In the genomic region with DNA sequence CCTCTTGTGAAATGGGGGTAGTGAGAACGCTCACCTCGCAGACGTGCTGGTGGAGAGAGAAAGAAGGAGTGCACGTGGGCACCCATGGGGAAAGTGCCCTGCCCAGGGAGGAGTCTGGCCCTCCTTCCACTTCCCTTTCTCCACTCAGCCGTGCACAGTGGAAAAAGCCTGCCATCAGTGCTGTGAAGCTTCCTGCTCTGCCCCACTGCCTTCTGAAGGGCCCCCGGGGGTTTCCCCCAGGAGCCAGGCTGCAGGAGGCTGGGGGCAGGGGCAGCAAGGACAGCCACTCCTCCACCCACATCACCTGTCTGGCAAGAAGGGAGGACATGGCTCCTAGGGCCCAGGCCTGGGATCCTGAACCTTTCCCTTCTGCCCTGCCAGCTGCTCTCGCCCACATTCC, we compare ENCODE assay signal across 8 cellular contexts. TPM values are rescaled to one million over a fixed set of nuclear protein-coding genes. Genes with fewer than 3 reads are reported as not detected.
A peak's percentile ranks its signal among the peaks of the same experiment; 100 is the strongest.
DNase-seq lines count a peak whose midpoint lies in the region; ATAC-seq and TF ChIP-seq lines count a peak whose summit lies in the region.

No MANE protein-coding gene starts in this region.

- no peak overlapping the region for H2AK5ac ChIP-seq in mesenchymal stem cell (ENCODE audit: low read length, severe bottlenecking)

- CTCF ChIA-PET in activated naive CD4-positive, alpha-beta T cell treated with anti-CD3 and anti-CD28 coated beads for 36 hours (lab: Charles Lee) = interaction anchor here (1.3 to 1.9 kb wide), 2 partner anchors 159 to 161 kb away, joined by 4 to 6 read pairs; no protein-coding TSS in a partner anchor

- no peak overlapping the region for H3K4me3 Mint-ChIP-seq in activated naive CD4-positive, alpha-beta T cell treated with anti-CD3 and anti-CD28 coated beads for 36 hours
- H3K4me3 Mint-ChIP-seq in activated T-helper 1 cell treated with anti-CD3 and anti-CD28 coated beads, Interleukin-12 subunit alpha, Interleukin-12 subunit beta, Interleukin-2, Interleukin-4 antibody, amounts not matched to agents 30 ng/mL and 10 ng/mL and 1 ng/mL, durations not matched to agents 14 hours and 24 hours and 36 hours = no peak overlapping the region
- peak overlapping the region; percentile 28 for H3K4me3 Mint-ChIP-seq in stimulated activated effector memory CD8-positive, alpha-beta T cell treated with anti-CD3 and anti-CD28 coated beads, Interleukin-12 subunit alpha, Interleukin-12 subunit beta, amount 100 ng/mL, for 72 hours

- no peaks in the 10 kb centered on the region for H3F3A ChIP-seq in Loucy (ENCODE audit: low read depth)

- no peak overlapping the region for H3K27ac ChIP-seq in mesenchymal stem cell (ENCODE audit: low read length, poor library complexity, severe bottlenecking)

- no peaks in the 10 kb centered on the region for H3K36me3 Mint-ChIP-seq in activated naive CD4-positive, alpha-beta T cell treated with anti-CD3 and anti-CD28 coated beads for 36 hours (ENCODE audit: low read depth)
- no peaks in the 10 kb centered on the region for H3K36me3 Mint-ChIP-seq in activated T-helper 1 cell treated with anti-CD3 and anti-CD28 coated beads, Interleukin-12 subunit alpha, Interleukin-12 subunit beta, Interleukin-2, Interleukin-4 antibody, amounts not matched to agents 30 ng/mL and 10 ng/mL and 1 ng/mL, durations not matched to agents 14 hours and 24 hours and 36 hours (ENCODE audit: low read depth)
- peaks cover 12% of the 10 kb centered on the region for H3K36me3 Mint-ChIP-seq in stimulated activated effector memory CD8-positive, alpha-beta T cell treated with anti-CD3 and anti-CD28 coated beads, Interleukin-12 subunit alpha, Interleukin-12 subunit beta, amount 100 ng/mL, for 72 hours

- H3K4me1 Mint-ChIP-seq in activated naive CD4-positive, alpha-beta T cell treated with anti-CD3 and anti-CD28 coated beads for 36 hours (ENCODE audit: low read depth) = peaks cover 11% of the 10 kb centered on the region
- H3K4me1 Mint-ChIP-seq in activated T-helper 1 cell treated with anti-CD3 and anti-CD28 coated beads, Interleukin-12 subunit alpha, Interleukin-12 subunit beta, Interleukin-2, Interleukin-4 antibody, amounts not matched to agents 30 ng/mL and 10 ng/mL and 1 ng/mL, durations not matched to agents 14 hours and 24 hours and 36 hours (ENCODE audit: low read depth) = peaks cover 21% of the 10 kb centered on the region
- peaks cover 74% of the 10 kb centered on the region for H3K4me1 Mint-ChIP-seq in stimulated activated effector memory CD8-positive, alpha-beta T cell treated with anti-CD3 and anti-CD28 coated beads, Interleukin-12 subunit alpha, Interleukin-12 subunit beta, amount 100 ng/mL, for 72 hours

- H4K91ac ChIP-seq in mesenchymal stem cell (ENCODE audit: low read length) = no peak overlapping the region

- no peak overlapping the region for H2BK12ac ChIP-seq in mesenchymal stem cell (ENCODE audit: low read length in 2 of 2)

- H3K9me3 ChIP-seq in Loucy (ENCODE audit: insufficient read depth, low read depth, low read length) = no peaks in the 10 kb centered on the region
- no peaks in the 10 kb centered on the region for H3K9me3 ChIP-seq in mesenchymal stem cell (ENCODE audit: control insufficient read depth, low read length)

- no peaks in the 10 kb centered on the region for H3K9me3 Mint-ChIP-seq in activated naive CD4-positive, alpha-beta T cell treated with anti-CD3 and anti-CD28 coated beads for 36 hours
- H3K9me3 Mint-ChIP-seq in activated T-helper 1 cell treated with anti-CD3 and anti-CD28 coated beads, Interleukin-12 subunit alpha, Interleukin-12 subunit beta, Interleukin-2, Interleukin-4 antibody, amounts not matched to agents 30 ng/mL and 10 ng/mL and 1 ng/mL, durations not matched to agents 14 hours and 24 hours and 36 hours = no peaks in the 10 kb centered on the region
- no peaks in the 10 kb centered on the region for H3K9me3 Mint-ChIP-seq in stimulated activated effector memory CD8-positive, alpha-beta T cell treated with anti-CD3 and anti-CD28 coated beads, Interleukin-12 subunit alpha, Interleukin-12 subunit beta, amount 100 ng/mL, for 72 hours

- H2AFZ ChIP-seq in Loucy (ENCODE audit: low read length) (0 out of 2 replicates have a peak overlapping the region, but pooled peaks have one; percentile 6), mesenchymal stem cell (ENCODE audit: low read depth, low read length) (no peak overlapping the region)

- peak overlapping the region in 1 of 2 experiments; percentile 31 for H3K18ac ChIP-seq in mesenchymal stem cell (ENCODE audit: low read depth in 1 of 2, low read length in 2 of 2)

- H3K14ac ChIP-seq in mesenchymal stem cell (ENCODE audit: low read length in 2 of 2) = peak overlapping the region in 1 of 2 experiments; percentile 31

- no peak for TF ChIP-seq CTCF in Loucy (conservative IDR thresholded peaks at IDR 0.05; ENCODE audit: low read length)

- WGBS in mesenchymal stem cell = 84% methylated on average over 6 of the region's 7 CpGs

- peaks cover 29% of the 10 kb centered on the region for H3K79me1 ChIP-seq in mesenchymal stem cell (replicated peaks; ENCODE audit: low read length, poor library complexity, severe bottlenecking)

- H3K27ac Mint-ChIP-seq in activated naive CD4-positive, alpha-beta T cell treated with anti-CD3 and anti-CD28 coated beads for 36 hours = no peak overlapping the region
- peak overlapping the region; percentile 40 for H3K27ac Mint-ChIP-seq in activated T-helper 1 cell treated with anti-CD3 and anti-CD28 coated beads, Interleukin-12 subunit alpha, Interleukin-12 subunit beta, Interleukin-2, Interleukin-4 antibody, amounts not matched to agents 30 ng/mL and 10 ng/mL and 1 ng/mL, durations not matched to agents 14 hours and 24 hours and 36 hours
- peak overlapping the region; percentile 92 for H3K27ac Mint-ChIP-seq in stimulated activated effector memory CD8-positive, alpha-beta T cell treated with anti-CD3 and anti-CD28 coated beads, Interleukin-12 subunit alpha, Interleukin-12 subunit beta, amount 100 ng/mL, for 72 hours

- no peak overlapping the region for H3K4ac ChIP-seq in mesenchymal stem cell (ENCODE audit: low read depth in 1 of 2, low read length in 2 of 2)

- H3K4me2 ChIP-seq in Loucy (ENCODE audit: low read depth, low read length, poor library complexity, severe bottlenecking) = peak overlapping the region; percentile 48
- H3K4me2 ChIP-seq in mesenchymal stem cell (ENCODE audit: low read length, poor library complexity, severe bottlenecking) = no peak overlapping the region

- DNase-seq in activated naive CD4-positive, alpha-beta T cell treated with anti-CD3 and anti-CD28 coated beads for 36 hours = peak; percentile 70
- no peak for DNase-seq in activated naive CD4-positive, alpha-beta T cell (lab: John Stamatoyannopoulos, UW)
- no peak for DNase-seq in activated T-helper 1 cell treated with anti-CD3 and anti-CD28 coated beads, Interleukin-12 subunit alpha, Interleukin-12 subunit beta, Interleukin-2, Interleukin-4 antibody, amounts not matched to agents 30 ng/mL and 10 ng/mL and 1 ng/mL, durations not matched to agents 14 hours and 24 hours and 36 hours (ENCODE audit: low spot score)
- DNase-seq in stimulated activated effector memory CD8-positive, alpha-beta T cell treated with anti-CD3 and anti-CD28 coated beads, Interleukin-12 subunit alpha, Interleukin-12 subunit beta, amount 100 ng/mL, for 72 hours (ENCODE audit: low spot score in 2 of 2) = no peak
- DNase-seq in LoVo (ENCODE audit: low spot score) (no peak), mesenchymal stem cell (no peak)
- no peak for DNase-seq in central memory CD4-positive, alpha-beta T cell

- ATAC-seq in stimulated activated effector memory CD8-positive, alpha-beta T cell treated with anti-CD3 and anti-CD28 coated beads, Interleukin-12 subunit alpha, Interleukin-12 subunit beta, amount 100 ng/mL, for 72 hours = peak; percentile 76

- H2BK5ac ChIP-seq in mesenchymal stem cell (ENCODE audit: low read depth, low read length, poor library complexity, severe bottlenecking) = no peak overlapping the region

- no peaks in the 10 kb centered on the region for H3K27me3 Mint-ChIP-seq in activated naive CD4-positive, alpha-beta T cell treated with anti-CD3 and anti-CD28 coated beads for 36 hours (ENCODE audit: low read depth)
- H3K27me3 Mint-ChIP-seq in activated T-helper 1 cell treated with anti-CD3 and anti-CD28 coated beads, Interleukin-12 subunit alpha, Interleukin-12 subunit beta, Interleukin-2, Interleukin-4 antibody, amounts not matched to agents 30 ng/mL and 10 ng/mL and 1 ng/mL, durations not matched to agents 14 hours and 24 hours and 36 hours (ENCODE audit: insufficient read depth) = peaks cover 15% of the 10 kb centered on the region

- no peak overlapping the region for H2BK15ac ChIP-seq in mesenchymal stem cell (ENCODE audit: low read depth, poor library complexity, severe bottlenecking)

- no peak overlapping the region for H2BK120ac ChIP-seq in mesenchymal stem cell (ENCODE audit: low read depth, low read length)

- H3K23ac ChIP-seq in mesenchymal stem cell (ENCODE audit: low read length in 2 of 2) = no peak overlapping the region

- H3K27me3 ChIP-seq in Loucy (ENCODE audit: insufficient read depth, low read length, poor library complexity, severe bottlenecking) (no peaks in the 10 kb centered on the region), mesenchymal stem cell (ENCODE audit: control insufficient read depth in 1 of 2, insufficient read depth in 1 of 2, low read length in 2 of 2) (no peaks in the 10 kb centered on the region)

- H3K36me3 ChIP-seq in Loucy (ENCODE audit: insufficient read depth, low read length) = no peaks in the 10 kb centered on the region
- H3K36me3 ChIP-seq in mesenchymal stem cell (ENCODE audit: control insufficient read depth in 1 of 2, insufficient read depth in 2 of 2, low read depth in 1 of 2, low read length in 2 of 2) = peaks cover 21 to 31% of the 10 kb centered on the region in 2 experiments

- no peaks in the 10 kb centered on the region for H3K9me2 ChIP-seq in Loucy (replicated peaks; ENCODE audit: low read depth, low read length)

- intact Hi-C loops in activated naive CD4-positive, alpha-beta T cell treated with anti-CD3 and anti-CD28 coated beads for 36 hours (cut with micrococcal nuclease) = no loop called here
- intact Hi-C loops in activated T-helper 1 cell treated with anti-CD3 and anti-CD28 coated beads, Interleukin-12 subunit alpha, Interleukin-12 subunit beta, Interleukin-2, Interleukin-4 antibody, amounts not matched to agents 30 ng/mL and 10 ng/mL and 1 ng/mL, durations not matched to agents 14 hours and 24 hours and 36 hours (cut with micrococcal nuclease) = no loop called here

- H3K4me1 ChIP-seq in Loucy (ENCODE audit: insufficient read depth, low read length, poor library complexity, severe bottlenecking) = peaks cover 37% of the 10 kb centered on the region
- H3K4me1 ChIP-seq in mesenchymal stem cell (ENCODE audit: control insufficient read depth, insufficient read depth, low read depth, low read length) = peaks cover 29% of the 10 kb centered on the region

- H3K4me3 ChIP-seq in Loucy (ENCODE audit: low read length, poor library complexity, severe bottlenecking) (peak overlapping the region; percentile 39), mesenchymal stem cell (ENCODE audit: insufficient read depth in 1 of 2, low read depth in 1 of 2, low read length in 2 of 2) (no peak overlapping the region)

- H3K9ac ChIP-seq in Loucy (ENCODE audit: low read depth, low read length, poor library complexity, severe bottlenecking) (peak overlapping the region; percentile 60), mesenchymal stem cell (ENCODE audit: low read length) (no peak overlapping the region)

- H3K79me2 ChIP-seq in Loucy (ENCODE audit: insufficient read depth, low read length) = no peaks in the 10 kb centered on the region

- H4K20me1 ChIP-seq in Loucy (ENCODE audit: insufficient read depth, low read length, poor library complexity, severe bottlenecking) = no peaks in the 10 kb centered on the region

- no peak overlapping the region for H4K8ac ChIP-seq in mesenchymal stem cell (ENCODE audit: low read length)

RNA-seq across cellular contexts. Expression of a gene that starts 7.6 kb away (rescaled TPM):
- 10 to 100 TPM; 10.3 to 14.0 TPM for total RNA-seq in activated naive CD4-positive, alpha-beta T cell treated with anti-CD3 and anti-CD28 coated beads for 36 hours
- 5.7 TPM in 2 replicates for total RNA-seq in activated T-helper 1 cell treated with anti-CD3 and anti-CD28 coated beads, Interleukin-12 subunit alpha, Interleukin-12 subunit beta, Interleukin-2, Interleukin-4 antibody, amounts not matched to agents 30 ng/mL and 10 ng/mL and 1 ng/mL, durations not matched to agents 14 hours and 24 hours and 36 hours
- polyA plus RNA-seq in mesenchymal stem cell (2013, experiment 1 of 2) = 235 TPM
- polyA plus RNA-seq in mesenchymal stem cell (2013, experiment 2 of 2) = 235 TPM
